ENCODE assay signal across 1 cellular context in the genomic region with DNA sequence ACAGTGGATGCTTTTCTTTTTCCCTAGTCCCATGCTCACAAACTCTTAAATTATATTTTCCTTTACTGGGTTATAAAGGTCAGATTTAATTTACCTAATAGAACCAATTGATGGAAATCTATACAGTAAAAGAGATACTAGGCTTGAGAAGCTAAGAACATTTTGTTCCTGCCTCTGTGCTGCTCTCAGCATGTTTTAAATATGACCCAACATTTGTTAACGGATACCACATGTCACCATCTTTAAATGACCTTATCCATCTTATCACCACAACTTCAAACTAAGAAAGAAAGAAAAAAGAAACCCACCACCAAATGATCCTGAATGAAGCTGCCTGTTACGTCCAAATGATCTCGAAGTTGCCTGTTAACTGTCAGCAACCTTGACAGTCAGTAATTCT.
TF ChIP-seq lines count a peak whose summit lies in the region.

No MANE protein-coding gene starts in this region.

TF ChIP-seq in SK-N-SH treated with all-trans-retinoic acid at 6 μM for 48 hours, 23 proteins besides CTCF, POLR2A, EP300 and RAD21 (continued from another document):
- no peak for TF ChIP-seq POU6F1 (CRISPR knock-in tag; IDR thresholded peaks at IDR 0.05; ENCODE audit: borderline replicate concordance, low read depth)
- no peak for TF ChIP-seq GLIS3 (CRISPR knock-in tag; IDR thresholded peaks at IDR 0.05)
- TF ChIP-seq CSDC2 (CRISPR knock-in tag; IDR thresholded peaks at IDR 0.05), result no peak
- no peak for TF ChIP-seq BACH2 (CRISPR knock-in tag; IDR thresholded peaks at IDR 0.05; ENCODE audit: borderline replicate concordance)
- TF ChIP-seq ZFP3 (CRISPR knock-in tag; IDR thresholded peaks at IDR 0.05), result no peak
- no peak for TF ChIP-seq TSHZ2 (CRISPR knock-in tag; IDR thresholded peaks at IDR 0.05)
- no peak for TF ChIP-seq OSR1 (CRISPR knock-in tag; IDR thresholded peaks at IDR 0.05)
- TF ChIP-seq PPARA (CRISPR knock-in tag; IDR thresholded peaks at IDR 0.05; ENCODE audit: borderline replicate concordance), result no peak
- no peak for TF ChIP-seq ZFP30 (CRISPR knock-in tag; IDR thresholded peaks at IDR 0.05)
- TF ChIP-seq, protein P1, sequence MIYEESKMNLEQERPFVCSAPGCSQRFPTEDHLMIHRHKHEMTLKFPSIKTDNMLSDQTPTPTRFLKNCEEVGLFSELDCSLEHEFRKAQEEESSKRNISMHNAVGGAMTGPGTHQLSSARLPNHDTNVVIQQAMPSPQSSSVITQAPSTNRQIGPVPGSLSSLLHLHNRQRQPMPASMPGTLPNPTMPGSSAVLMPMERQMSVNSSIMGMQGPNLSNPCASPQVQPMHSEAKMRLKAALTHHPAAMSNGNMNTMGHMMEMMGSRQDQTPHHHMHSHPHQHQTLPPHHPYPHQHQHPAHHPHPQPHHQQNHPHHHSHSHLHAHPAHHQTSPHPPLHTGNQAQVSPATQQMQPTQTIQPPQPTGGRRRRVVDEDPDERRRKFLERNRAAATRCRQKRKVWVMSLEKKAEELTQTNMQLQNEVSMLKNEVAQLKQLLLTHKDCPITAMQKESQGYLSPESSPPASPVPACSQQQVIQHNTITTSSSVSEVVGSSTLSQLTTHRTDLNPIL (CRISPR knock-in tag; IDR thresholded peaks at IDR 0.05; ENCODE audit: low read depth), result no peak
TF ChIP-seq in SK-N-SH treated with all-trans-retinoic acid at 6 μM for 48 hours: peak in this region for 0.
